9 cellular contexts compared by ENCODE assay signal in genomic region chr5:122999947-123000563, GRCh38. TPM values are rescaled to one million over a fixed set of nuclear protein-coding genes. Genes with fewer than 3 reads are reported as not detected.
DNase-seq lines count a peak whose midpoint lies in the region; ATAC-seq and TF ChIP-seq lines count a peak whose summit lies in the region.
"Had no signal": no experiment of that assay in that cellular context is flagged by ENCODE, and none has a peak within 500 bp of the region (broad histone marks: within the 10 kb centered on the region; RNA-seq: fewer than 3 reads in every experiment).

No MANE protein-coding gene starts in this region.

- intact Hi-C loops in CD14-positive monocyte (cut with micrococcal nuclease), result no loop called here

- ATAC-seq in GM18858 (IDR thresholded peaks at IDR 0.05; ENCODE audit: unreplicated experiment) (peak; percentile 92), HG02884 (IDR thresholded peaks at IDR 0.05; ENCODE audit: unreplicated experiment) (peak; percentile 87), naive B cell (ENCODE audit: low read depth in 2 of 2) (peak; percentile 51 to 59)

- H3K9me3 Mint-ChIP-seq in CD14-positive monocyte (no peaks in the 10 kb centered on the region), chondrocyte (ENCODE audit: low read depth) (no peaks in the 10 kb centered on the region), naive B cell (no peaks in the 10 kb centered on the region)

- H3K36me3 Mint-ChIP-seq in CD14-positive monocyte (peaks cover 3 to 4% of the 10 kb centered on the region in 2 donors), chondrocyte (ENCODE audit: low read depth) (peaks cover 4% of the 10 kb centered on the region), naive B cell (no peaks in the 10 kb centered on the region)

- H3K27me3 Mint-ChIP-seq in CD14-positive monocyte (ENCODE audit: low read depth in 3 of 3), result peaks cover 0 to 1% (median 0%) of the 10 kb centered on the region in 3 donors
- no peaks in the 10 kb centered on the region for H3K27me3 Mint-ChIP-seq in chondrocyte (ENCODE audit: low read depth)
- no peaks in the 10 kb centered on the region for H3K27me3 Mint-ChIP-seq in naive B cell

- TF ChIP-seq CTCF in CD14-positive monocyte (IDR thresholded peaks at IDR 0.05) (peak; percentile 75), chondrocyte (IDR thresholded peaks at IDR 0.05) (peak; percentile 69)

- DNase-seq in CD14-positive monocyte (ENCODE audit: low spot score) (no peak), NOMO-1 treated with dmso at 0.1 percent for 144 hours (lab: John Stamatoyannopoulos, UW; ENCODE audit: unreplicated experiment) (peak; percentile 56), chondrocyte (ENCODE audit: low spot score) (no peak), naive B cell (peak; percentile 44), DMS114 treated with DMSO at 0.1 percent for 48 hours (lab: John Stamatoyannopoulos, UW; ENCODE audit: unreplicated experiment) (no peak), NCI-H2107 (lab: John Stamatoyannopoulos, UW) (no peak)

- H3K27ac Mint-ChIP-seq in CD14-positive monocyte, result no peak overlapping the region
- no peak overlapping the region for H3K27ac Mint-ChIP-seq in chondrocyte (ENCODE audit: unreplicated experiment)
- H3K27ac Mint-ChIP-seq in naive B cell, result no peak overlapping the region

- peaks cover 2% of the 10 kb centered on the region for H3K4me1 Mint-ChIP-seq in CD14-positive monocyte
- H3K4me1 Mint-ChIP-seq in chondrocyte (ENCODE audit: low read depth), result no peaks in the 10 kb centered on the region
- peaks cover 3 to 6% (median 4%) of the 10 kb centered on the region in 3 donors for H3K4me1 Mint-ChIP-seq in naive B cell

- H3K4me3 Mint-ChIP-seq in CD14-positive monocyte, result no peak overlapping the region
- no peak overlapping the region for H3K4me3 Mint-ChIP-seq in chondrocyte (ENCODE audit: unreplicated experiment)
- no peak overlapping the region for H3K4me3 Mint-ChIP-seq in naive B cell

RNA-seq across cellular contexts. Expression of gene PPIC, which starts 36.5 kb away (rescaled TPM):
- not detected for polyA plus RNA-seq in CD14-positive monocyte
- 104 to 125 TPM (median 122 TPM) in 3 replicates for total RNA-seq in chondrocyte
- polyA plus RNA-seq in naive B cell (ENCODE audit: low read depth in 6 of 6), result not detected
- total RNA-seq: mononuclear cell had no signal

Comparison
In these comparisons a context has a peak if more than half of its experiments do, and no peak if none do; other contexts are left out.
1. DNase-seq: peak in NOMO-1 treated with dmso at 0.1 percent for 144 hours (single experiment) and naive B cell (single experiment); none in CD14-positive monocyte (single experiment), chondrocyte (single experiment), DMS114 treated with DMSO at 0.1 percent for 48 hours (single experiment) and NCI-H2107 (single experiment).
2. Peak in every context shown above with its lines, with median percentiles within 50 percentile points of each other: ATAC-seq.